13 cellular contexts compared by ENCODE assay signal in genomic region chr1:24861821-24862727, GRCh38.
A peak's percentile ranks its signal among the peaks of the same experiment; 100 is the strongest.
DNase-seq lines count a peak whose midpoint lies in the region; ATAC-seq, FAIRE-seq and TF ChIP-seq lines count a peak whose summit lies in the region.
"Had no signal": no experiment of that assay in that cellular context is flagged by ENCODE, and none has a peak within 500 bp of the region (broad histone marks: within the 10 kb centered on the region; RNA-seq: fewer than 3 reads in every experiment).

No MANE protein-coding gene starts in this region.

- no peak overlapping the region for H2AK5ac ChIP-seq in H1 (ENCODE audit: low read depth, low read length)

- peaks cover 0 to 4% (median 0%) of the 10 kb centered on the region in 4 experiments; a peak in 2 of 7 replicates for H3K27me3 ChIP-seq in H1 (replicated peaks in 1 of 4; ENCODE audit: control insufficient read depth in 3 of 4, extremely low read depth in 1 of 4, insufficient read depth in 3 of 4, low read length in 3 of 4)
- H3K27me3 ChIP-seq in WERI-Rb-1 (ENCODE audit: insufficient read depth, low read depth, severe bottlenecking) = no peaks in the 10 kb centered on the region

- no peak overlapping the region for H3K23ac ChIP-seq in H1 (ENCODE audit: insufficient read length)

- H3K56ac ChIP-seq in H1 (replicated peaks; ENCODE audit: insufficient read length, low read depth, low read length) = no peak overlapping the region

- H2BK20ac ChIP-seq in H1 (ENCODE audit: low read length) = no peak overlapping the region

- ATAC-seq in HG03280 (IDR thresholded peaks at IDR 0.05; ENCODE audit: unreplicated experiment) = no peak

- POLR2A ChIA-PET in H1 (lab: Charles Lee; ENCODE audit: partially characterized antibody) = interaction anchor here (1.0 to 1.9 kb wide), 2 partner anchors 14 to 178 kb away, joined by 4 to 6 read pairs; no protein-coding TSS in a partner anchor

- H2AFZ ChIP-seq in H1 (ENCODE audit: low read length) = peak overlapping the region; percentile 52

- no peaks in the 10 kb centered on the region for H3K36me3 Mint-ChIP-seq in nephron (ENCODE audit: low read depth)

- peak overlapping the region; percentile 24; the same call in 1 of the 2 replicates for H2BK5ac ChIP-seq in H1 (ENCODE audit: low read depth, low read length)

- H3K4me1 ChIP-seq in H1 (replicated peaks in 1 of 4; ENCODE audit: control insufficient read depth in 3 of 4, insufficient read depth in 4 of 4, low read length in 3 of 4) = peaks cover 0 to 4% (median 4%) of the 10 kb centered on the region in 4 experiments; a peak in 3 of 7 replicates

- H2BK12ac ChIP-seq in H1 (ENCODE audit: low read depth, low read length) = no peak overlapping the region

- no peaks in the 10 kb centered on the region for H4K20me1 ChIP-seq in H1 (replicated peaks in 1 of 2; ENCODE audit: control insufficient read depth in 1 of 2, insufficient read depth in 2 of 2, low read length in 2 of 2)

- no peak overlapping the region for H3K4me3 ChIP-seq in LNCaP clone FGC (ENCODE audit: low read depth, low read length)
- no peak overlapping the region for H3K4me3 ChIP-seq in H1 (ENCODE audit: extremely low read depth in 1 of 4, insufficient read depth in 2 of 4, low read depth in 3 of 4, low read length in 4 of 4)
- H3K4me3 ChIP-seq in WERI-Rb-1 (ENCODE audit: low read depth, low read length) = no peak overlapping the region

- no peak overlapping the region for H3K4ac ChIP-seq in H1 (replicated peaks; ENCODE audit: insufficient read length, low read depth, low read length)

- peaks cover 63% of the 10 kb centered on the region for H3K27me3 Mint-ChIP-seq in nephron (ENCODE audit: low read depth)

- H2BK120ac ChIP-seq in H1 (replicated peaks; ENCODE audit: low read depth, low read length) = no peak overlapping the region

- H3K14ac ChIP-seq in H1 (ENCODE audit: insufficient read length) = no peak overlapping the region

- H3K18ac ChIP-seq in H1 (ENCODE audit: extremely low read depth, low read length) = no peak overlapping the region

- H3K27ac Mint-ChIP-seq in nephron = peak overlapping the region in 2 of 3 experiments; percentile 46 to 91

- H2BK15ac ChIP-seq in H1 (ENCODE audit: low read length) = no peak overlapping the region

- H4K91ac ChIP-seq in H1 (replicated peaks; ENCODE audit: insufficient read length, low read length) = no peak overlapping the region

- H3K9me3 Mint-ChIP-seq in nephron = no peaks in the 10 kb centered on the region

- TF ChIP-seq CTCF in LNCaP clone FGC (IDR thresholded peaks at IDR 0.05; ENCODE audit: control insufficient read depth, extremely low read depth, insufficient read depth) (peak; percentile 18; the same call in 1 of the 2 replicates), H1 (IDR thresholded peaks at IDR 0.05; ENCODE audit: control extremely low read depth in 1 of 3, insufficient read depth in 1 of 3, low read depth in 1 of 3, low read length in 3 of 3) (no peak), nephron (IDR thresholded peaks at IDR 0.05; ENCODE audit: unreplicated experiment in 3 of 3) (peak; percentile 11 to 15 (median 12)), WERI-Rb-1 (IDR thresholded peaks at IDR 0.05; ENCODE audit: low read depth, low read length) (no peak)

- WGBS in H1 (ENCODE audit: extremely low coverage in 1 of 2, insufficient coverage in 1 of 2, insufficient read length in 1 of 2, insufficient replicate concordance in 2 of 2, low coverage in 1 of 2, low lambda C conversion rate in 2 of 2, missing lambda C conversion rate in 1 of 2), 2 experiments = 82% methylated on average over 28 of the region's 28 CpGs; no CpG with 5 or more reads in 1 of the 2 experiments

- H3K4me1 Mint-ChIP-seq in nephron = peaks cover 21% of the 10 kb centered on the region

- no peak for FAIRE-seq in H1 (lab: Jason Lieb, UNC)
- FAIRE-seq: GM12891 had no signal

- CTCF ChIA-PET in H1 (lab: Charles Lee; ENCODE audit: partially characterized antibody) = interaction anchor here (0.7 to 3.0 kb wide), 15 partner anchors 9 to 344 kb away, joined by 3 to 15 read pairs (median 5); no protein-coding TSS in a partner anchor

- peak overlapping the region in 2 of 3 experiments; percentile 1 to 8 for H3K4me3 Mint-ChIP-seq in nephron

- no peaks in the 10 kb centered on the region for H3K79me2 ChIP-seq in H1 (ENCODE audit: control insufficient read depth in 1 of 2, insufficient read depth in 2 of 2, low read length in 2 of 2)

- no peaks in the 10 kb centered on the region for H3K9me3 ChIP-seq in H1 (ENCODE audit: insufficient read depth in 2 of 2, low read depth in 1 of 2, low read length in 1 of 2)
- no peaks in the 10 kb centered on the region for H3K9me3 ChIP-seq in WERI-Rb-1 (ENCODE audit: severe bottlenecking)

- no peak overlapping the region; a peak in 1 of 4 replicates for H3K4me2 ChIP-seq in H1 (ENCODE audit: insufficient read depth in 1 of 2, low read depth in 2 of 2, low read length in 2 of 2)

- no peak overlapping the region; the same call in 1 of the 2 replicates for H4K8ac ChIP-seq in H1 (ENCODE audit: extremely low read depth, insufficient read depth, low read length)

- DNase-seq in DMS79 (lab: John Stamatoyannopoulos, UW) (peak; percentile 79), LNCaP clone FGC (ENCODE audit: low read depth) (no peak), H1 (ENCODE audit: low read depth in 1 of 2, low spot score in 2 of 2) (peak in 1 of 2 experiments; percentile 50), OCI-M2 (lab: John Stamatoyannopoulos, UW; ENCODE audit: unreplicated experiment) (no peak), WERI-Rb-1 (no peak), SKM-1 treated with dmso at 0.1 percent for 144 hours (lab: John Stamatoyannopoulos, UW; ENCODE audit: unreplicated experiment) (no peak)
- DNase-seq: effector memory CD4-positive, alpha-beta T cell; hypothalamus; NCI-H1436 treated with DMSO at 0.1 percent for 48 hours; OCI-M1 had no signal

- H3K36me3 ChIP-seq in H1 (ENCODE audit: control insufficient read depth in 2 of 4, insufficient read depth in 4 of 4, low read length in 3 of 4) (no peaks in the 10 kb centered on the region), WERI-Rb-1 (no peaks in the 10 kb centered on the region)

- TF ChIP-seq EP300 in H1 (IDR thresholded peaks at IDR 0.05; ENCODE audit: borderline replicate concordance in 1 of 2, low read depth in 2 of 2, low read length in 2 of 2) = no peak

- TF ChIP-seq RAD21 in H1 (IDR thresholded peaks at IDR 0.05 in 1 of 2, conservative IDR thresholded peaks at IDR 0.05 in 1 of 2; ENCODE audit: low read depth in 2 of 2, low read length in 2 of 2) = no peak

- H3K9ac ChIP-seq in H1 (replicated peaks in 1 of 4; ENCODE audit: extremely low read depth in 1 of 4, low read depth in 3 of 4, low read length in 3 of 4) = no peak overlapping the region

- no peaks in the 10 kb centered on the region for H3K79me1 ChIP-seq in H1 (ENCODE audit: low read depth, low read length)

- no peak overlapping the region for H4K5ac ChIP-seq in H1 (ENCODE audit: insufficient read length, low read depth, low read length)

- no peak overlapping the region for H3K27ac ChIP-seq in H1 (ENCODE audit: low read depth, low read length)
- H3K27ac ChIP-seq in WERI-Rb-1 = no peak overlapping the region

- no peak for TF ChIP-seq POLR2A in H1 (IDR thresholded peaks at IDR 0.05; ENCODE audit: control extremely low read depth in 1 of 2, low read depth in 2 of 2, low read length in 2 of 2)

- H3K23me2 ChIP-seq in H1 (ENCODE audit: low read depth, low read length) = no peaks in the 10 kb centered on the region

TF ChIP-seq in H1, 55 proteins besides CTCF, POLR2A, EP300 and RAD21 (continues in another document):
- TF ChIP-seq BRCA1 (IDR thresholded peaks at IDR 0.05; ENCODE audit: low read depth, low read length) (no peak), RNF2 (IDR thresholded peaks at IDR 0.05; ENCODE audit: borderline replicate concordance, low read depth, low read length, missing control alignments, poor library complexity, severe bottlenecking) (no peak), TAF7 (optimal IDR thresholded peaks at IDR 0.05; ENCODE audit: borderline replicate concordance, low read depth, low read length) (no peak), SP2 (IDR thresholded peaks at IDR 0.05; ENCODE audit: low read length) (no peak), RBBP5 (IDR thresholded peaks at IDR 0.05; ENCODE audit: borderline replicate concordance, low read depth, low read length) (no peak), KDM4A (IDR thresholded peaks at IDR 0.05; ENCODE audit: low read depth, low read length, severe bottlenecking) (no peak), SAP30 (IDR thresholded peaks at IDR 0.05; ENCODE audit: insufficient read depth, insufficient replicate concordance, low read length) (no peak), SIN3A (conservative IDR thresholded peaks at IDR 0.05 in 1 of 2, IDR thresholded peaks at IDR 0.05 in 1 of 2; ENCODE audit: low read depth in 1 of 2, low read length in 2 of 2) (no peak), TAF1 (IDR thresholded peaks at IDR 0.05; ENCODE audit: low read depth, low read length) (no peak)

Comparison
In these comparisons a context has a peak if more than half of its experiments do, and no peak if none do; other contexts are left out.
1. CTCF ChIP-seq: peak in LNCaP clone FGC (single experiment) and nephron (3 of 3); none in H1 (0 of 3) and WERI-Rb-1 (single experiment).